11 cellular contexts compared by ENCODE assay signal in genomic region chr19:46975011-46975917, GRCh38. TPM values are rescaled to one million over a fixed set of nuclear protein-coding genes. Genes with fewer than 3 reads are reported as not detected.
DNase-seq lines count a peak whose midpoint lies in the region; ATAC-seq and TF ChIP-seq lines count a peak whose summit lies in the region.
"Had no signal": no experiment of that assay in that cellular context is flagged by ENCODE, and none has a peak within 500 bp of the region (broad histone marks: within the 10 kb centered on the region; RNA-seq: fewer than 3 reads in every experiment).

No MANE protein-coding gene starts in this region.

- no peaks in the 10 kb centered on the region for H3K36me3 Mint-ChIP-seq in progenitor cell of endocrine pancreas (ENCODE audit: insufficient read depth)
- H3K36me3 Mint-ChIP-seq: IgD-negative memory B cell had no signal

- no peak for TF ChIP-seq POLR2A in esophagus muscularis mucosa (IDR thresholded peaks at IDR 0.05; ENCODE audit: low read depth)

- intact Hi-C loops in esophagus muscularis mucosa (cut with DNase I): no loop called here

- H3K27me3 ChIP-seq in AG04450 (ENCODE audit: control insufficient read depth, insufficient read depth, low read length): no peaks in the 10 kb centered on the region
- no peaks in the 10 kb centered on the region for H3K27me3 ChIP-seq in esophagus muscularis mucosa

- no peak for TF ChIP-seq EP300 in esophagus muscularis mucosa (IDR thresholded peaks at IDR 0.05)

- H3K36me3 ChIP-seq in esophagus muscularis mucosa: peaks cover 0 to 3% (median 0%) of the 10 kb centered on the region in 4 donors

- H3K4me3 ChIP-seq in AG04450 (ENCODE audit: low read depth, low read length) (no peak overlapping the region), esophagus muscularis mucosa (no peak overlapping the region)

- CTCF ChIA-PET in AG04450 (lab: Charles Lee): interaction anchor here (0.6 to 2.9 kb wide), 5 partner anchors 16 to 118 kb away, joined by 3 to 28 read pairs (median 6); no protein-coding TSS in a partner anchor

- H3K9me3 Mint-ChIP-seq in progenitor cell of endocrine pancreas (ENCODE audit: low read depth): no peaks in the 10 kb centered on the region
- H3K9me3 Mint-ChIP-seq: activated naive CD8-positive, alpha-beta T cell treated with anti-CD3 and anti-CD28 coated beads, Interleukin-2, amount 10 ng/mL, durations not matched to agents 7 days and 5 days; CD4-positive, alpha-beta memory T cell; IgD-negative memory B cell had no signal

- H3K9me3 ChIP-seq in AG04450 (ENCODE audit: control insufficient read depth, insufficient read depth, low read length) (no peaks in the 10 kb centered on the region), esophagus muscularis mucosa (no peaks in the 10 kb centered on the region)

- no peak for TF ChIP-seq CTCF in AG04450 (IDR thresholded peaks at IDR 0.05; ENCODE audit: low read depth, low read length)
- no peak for TF ChIP-seq CTCF in esophagus muscularis mucosa (IDR thresholded peaks at IDR 0.05)
- no peak for TF ChIP-seq CTCF in progenitor cell of endocrine pancreas (IDR thresholded peaks at IDR 0.05; ENCODE audit: unreplicated experiment)

- WGBS in esophagus muscularis mucosa: 67% methylated on average over 15 of the region's 16 CpGs

- peaks cover 35% of the 10 kb centered on the region for H3K4me1 Mint-ChIP-seq in progenitor cell of endocrine pancreas (ENCODE audit: low read depth)

- H3K27ac Mint-ChIP-seq in progenitor cell of endocrine pancreas: peak overlapping the region; percentile 97
- H3K27ac Mint-ChIP-seq: activated naive CD8-positive, alpha-beta T cell treated with anti-CD3 and anti-CD28 coated beads, Interleukin-2, amount 10 ng/mL, durations not matched to agents 7 days and 5 days; CD4-positive, alpha-beta memory T cell; IgD-negative memory B cell had no signal

- no peaks in the 10 kb centered on the region for H3K27me3 Mint-ChIP-seq in progenitor cell of endocrine pancreas
- H3K27me3 Mint-ChIP-seq: activated naive CD8-positive, alpha-beta T cell treated with anti-CD3 and anti-CD28 coated beads, Interleukin-2, amount 10 ng/mL, durations not matched to agents 7 days and 5 days; CD4-positive, alpha-beta memory T cell; IgD-negative memory B cell had no signal

- H3K4me3 Mint-ChIP-seq in progenitor cell of endocrine pancreas (ENCODE audit: low read depth): no peak overlapping the region
- H3K4me3 Mint-ChIP-seq: activated naive CD8-positive, alpha-beta T cell treated with anti-CD3 and anti-CD28 coated beads, Interleukin-2, amount 10 ng/mL, durations not matched to agents 7 days and 5 days; CD4-positive, alpha-beta memory T cell; IgD-negative memory B cell had no signal

- H3K27ac ChIP-seq in AG04450 (ENCODE audit: low read depth, low read length) (peak overlapping the region; percentile 61), esophagus muscularis mucosa (replicated peaks in 1 of 4) (peak overlapping the region; percentile 80 to 91 (median 85))

- ATAC-seq in GM21390 (IDR thresholded peaks at IDR 0.05; ENCODE audit: unreplicated experiment): no peak

- DNase-seq in AG04450 (ENCODE audit: low read depth, low spot score): no peak
- DNase-seq in NCI-H82 treated with DMSO at 0.1 percent for 48 hours (lab: John Stamatoyannopoulos, UW; ENCODE audit: unreplicated experiment): peak; percentile 75
- DNase-seq in esophagus muscularis mucosa (ENCODE audit: extremely low spot score): no peak
- no peak for DNase-seq in progenitor cell of endocrine pancreas (ENCODE audit: low spot score, unreplicated experiment)
- no peak for DNase-seq in NK-92 treated with Interleukin-12 subunit alpha and Interleukin-12 subunit beta, amount 100 ng/mL, for 24 hours (lab: John Stamatoyannopoulos, UW)
- no peak for DNase-seq in SKM-1 (lab: John Stamatoyannopoulos, UW; ENCODE audit: unreplicated experiment)
- DNase-seq in globus pallidus (ENCODE audit: low spot score): no peak
- DNase-seq: activated naive CD8-positive, alpha-beta T cell treated with anti-CD3 and anti-CD28 coated beads, Interleukin-2, amount 10 ng/mL, durations not matched to agents 7 days and 5 days; CD4-positive, alpha-beta memory T cell had no signal

- POLR2A ChIA-PET in AG04450 (lab: Yijun Ruan, JAX): interaction anchor here (0.6 to 2.3 kb wide), 12 partner anchors 10 to 182 kb away, joined by 3 to 19 read pairs (median 4); partner anchors contain the start of genes AP2S1, ARHGAP35 and ZC3H4

- peaks cover 66 to 100% (median 87%) of the 10 kb centered on the region in 4 donors for H3K4me1 ChIP-seq in esophagus muscularis mucosa

RNA-seq across cellular contexts. Expression of gene NPAS1, which starts 44.4 kb away (rescaled TPM):
- polyA plus RNA-seq in AG04450 (2011; rRNA removed): 0.30 and 0.36 TPM in 2 replicates
- polyA minus RNA-seq in AG04450 (2011; rRNA and poly(A)+ RNA removed): 0.37 TPM in 1 of 2 replicates, not detected in the other
- total RNA-seq in esophagus muscularis mucosa: under 1 TPM in 1 of 4 donors, not detected in 3; 0.34 TPM
- total RNA-seq in progenitor cell of endocrine pancreas: 2.2 and 2.4 TPM in 2 replicates
- polyA plus RNA-seq: CD4-positive, alpha-beta memory T cell had no signal
